14 cellular contexts compared by ENCODE assay signal in genomic region chr18:58235001-58235436, GRCh38.
A peak's percentile ranks its signal among the peaks of the same experiment; 100 is the strongest.
DNase-seq lines count a peak whose midpoint lies in the region; ATAC-seq, FAIRE-seq and TF ChIP-seq lines count a peak whose summit lies in the region.
"Had no signal": no experiment of that assay in that cellular context is flagged by ENCODE, and none has a peak within 500 bp of the region (broad histone marks: within the 10 kb centered on the region; RNA-seq: fewer than 3 reads in every experiment).

No MANE protein-coding gene starts in this region.

- intact Hi-C loops in body of pancreas (cut with DNase I) = loop anchor here (10.0 kb wide), 1 partner anchor 70 kb away; no protein-coding TSS in a partner anchor
- intact Hi-C loops in lower lobe of right lung (cut with DNase I) = no loop called here

- CTCF ChIA-PET in A549 (lab: Yijun Ruan, JAX) = interaction anchor here (0.6 kb wide), 2 partner anchors 36 to 385 kb away, joined by 3 read pairs; no protein-coding TSS in a partner anchor

- ATAC-seq in A549 = peak in 1 of 2 experiments; percentile 57; a peak in 4 of 6 replicates
- no peak for ATAC-seq in body of pancreas
- peak; percentile 71 to 76 for ATAC-seq in lower lobe of right lung
- ATAC-seq in GM21447 (IDR thresholded peaks at IDR 0.05; ENCODE audit: unreplicated experiment) = no peak

- H3K4me1 ChIP-seq in A549 (peaks cover 53% of the 10 kb centered on the region), body of pancreas (peaks cover 65% of the 10 kb centered on the region), lower lobe of right lung (peaks cover 30% of the 10 kb centered on the region)

- TF ChIP-seq POLR2A in A549 (IDR thresholded peaks at IDR 0.05; ENCODE audit: low read length) = no peak
- no peak for TF ChIP-seq POLR2A in body of pancreas (IDR thresholded peaks at IDR 0.05)

- DNase-seq in A549 (ENCODE audit: low read depth in 1 of 2, low spot score in 1 of 2) (no peak), HuH-7.5 (ENCODE audit: low spot score) (peak; percentile 41), body of pancreas (peak in 1 of 4 donors; percentile 52), lower lobe of right lung (no peak), NCI-H2171 (lab: John Stamatoyannopoulos, UW) (no peak), substantia nigra (lab: John Stamatoyannopoulos, UW) (no peak), HT-29 (ENCODE audit: low spot score) (no peak)
- DNase-seq: activated CD4-positive, CD25-positive, alpha-beta regulatory T cell; activated CD8-positive, alpha-beta memory T cell treated with anti-CD3 and anti-CD28 coated beads, Interleukin-2, amount 50 U/mL, for 48 hours; activated naive CD8-positive, alpha-beta T cell treated with anti-CD3 and anti-CD28 coated beads, Interleukin-2, amount 10 ng/mL, durations not matched to agents 7 days and 5 days; hypothalamus; NCI-H1436 had no signal

- no peaks in the 10 kb centered on the region for H3K27me3 ChIP-seq in body of pancreas
- H3K27me3 ChIP-seq in lower lobe of right lung (ENCODE audit: low read depth) = no peaks in the 10 kb centered on the region

- H3K4me3 ChIP-seq in A549 (no peak overlapping the region), body of pancreas (no peak overlapping the region), lower lobe of right lung (no peak overlapping the region)
- H3K4me3 ChIP-seq: thoracic aorta had no signal

- no peak for TF ChIP-seq EP300 in A549 (IDR thresholded peaks at IDR 0.05)

- H3K9me3 ChIP-seq in A549 (no peaks in the 10 kb centered on the region), body of pancreas (no peaks in the 10 kb centered on the region), lower lobe of right lung (no peaks in the 10 kb centered on the region)
- H3K9me3 ChIP-seq: thoracic aorta had no signal

- H3K27ac ChIP-seq in A549 (peak overlapping the region; percentile 53 to 57; a peak in 4 of 6 replicates), body of pancreas (peak overlapping the region; percentile 32 to 83 (median 70)), lower lobe of right lung (no peak overlapping the region), substantia nigra (ENCODE audit: low read depth, low read length, poor library complexity, severe bottlenecking) (no peak overlapping the region)
- H3K27ac ChIP-seq: thoracic aorta had no signal

- TF ChIP-seq CTCF in A549 (IDR thresholded peaks at IDR 0.05) (no peak), body of pancreas (IDR thresholded peaks at IDR 0.05) (no peak), lower lobe of right lung (IDR thresholded peaks at IDR 0.05) (no peak)

- WGBS in A549 (ENCODE audit: missing lambda C conversion rate) = 15% methylated on average over 7 of the region's 9 CpGs
- 36 to 41% methylated on average over 9 of the region's 9 CpGs for WGBS in body of pancreas, 2 donors

- peak overlapping the region; percentile 67 for H3K4me2 ChIP-seq in A549

- no peak for TF ChIP-seq RAD21 in A549 (conservative IDR thresholded peaks at IDR 0.05 in 1 of 2, IDR thresholded peaks at IDR 0.05 in 1 of 2)

- POLR2A ChIA-PET in A549 (lab: Yijun Ruan, JAX) = no interaction called here

- no peak for FAIRE-seq in A549 (lab: Jason Lieb, UNC)

- H3K36me3 ChIP-seq in body of pancreas (replicated peaks in 1 of 2; ENCODE audit: insufficient read depth in 1 of 2, low read depth in 2 of 2) = no peaks in the 10 kb centered on the region
- no peaks in the 10 kb centered on the region for H3K36me3 ChIP-seq in lower lobe of right lung
- H3K36me3 ChIP-seq: thoracic aorta had no signal

TF ChIP-seq in A549, 52 proteins besides CTCF, POLR2A, EP300 and RAD21:
- TF ChIP-seq RFX5 (IDR thresholded peaks at IDR 0.05) = no peak
- no peak for TF ChIP-seq POLR2AphosphoS2 (conservative IDR thresholded peaks at IDR 0.05; ENCODE audit: low read length)
- no peak for TF ChIP-seq ATOH8 (CRISPR knock-in tag; IDR thresholded peaks at IDR 0.05; ENCODE audit: low read depth)
- no peak for TF ChIP-seq EHMT2 (IDR thresholded peaks at IDR 0.05; ENCODE audit: low read depth)
- no peak for TF ChIP-seq MAZ (IDR thresholded peaks at IDR 0.05; ENCODE audit: borderline replicate concordance, low read depth, low read length)
- TF ChIP-seq HOXB13 (CRISPR knock-in tag; IDR thresholded peaks at IDR 0.05; ENCODE audit: low read depth) = no peak
- no peak for TF ChIP-seq SREBF2 (IDR thresholded peaks at IDR 0.05)
- TF ChIP-seq ZSCAN20 (CRISPR knock-in tag; IDR thresholded peaks at IDR 0.05) = no peak
- no peak for TF ChIP-seq TFCP2L1 (CRISPR knock-in tag; IDR thresholded peaks at IDR 0.05)
- no peak for TF ChIP-seq JUN (IDR thresholded peaks at IDR 0.05)
- no peak for TF ChIP-seq EHF (CRISPR knock-in tag; IDR thresholded peaks at IDR 0.05)
- no peak for TF ChIP-seq KDM1A (IDR thresholded peaks at IDR 0.05; ENCODE audit: low read depth)
- TF ChIP-seq RARB (CRISPR knock-in tag; IDR thresholded peaks at IDR 0.05) = no peak
- no peak for TF ChIP-seq CBX2 (IDR thresholded peaks at IDR 0.05; ENCODE audit: borderline replicate concordance, low read depth)
- no peak for TF ChIP-seq GATA3 (IDR thresholded peaks at IDR 0.05; ENCODE audit: borderline replicate concordance)
- TF ChIP-seq E2F6 (IDR thresholded peaks at IDR 0.05; ENCODE audit: borderline replicate concordance, low read depth) = no peak

Comparison
In these comparisons a context has a peak if more than half of its experiments do, and no peak if none do; other contexts are left out.
1. ATAC-seq: peak in lower lobe of right lung (2 of 2); none in body of pancreas (single experiment) and GM21447 (single experiment).
2. H3K27ac ChIP-seq: peak in A549 (2 of 2) and body of pancreas (4 of 4); none in lower lobe of right lung (single experiment) and substantia nigra (single experiment).